ENCODE assay signal across 22 cellular contexts in genomic region chr3:12908136-12908730, GRCh38.
A peak's percentile ranks its signal among the peaks of the same experiment; 100 is the strongest.
DNase-seq lines count a peak whose midpoint lies in the region; ATAC-seq and TF ChIP-seq lines count a peak whose summit lies in the region.
"Had no signal": no experiment of that assay in that cellular context is flagged by ENCODE, and none has a peak within 500 bp of the region (broad histone marks: within the 10 kb centered on the region; RNA-seq: fewer than 3 reads in every experiment).

No MANE protein-coding gene starts in this region.

- H3K4me3 Mint-ChIP-seq in WTC11: no peak overlapping the region
- H3K4me3 Mint-ChIP-seq in endodermal cell: no peak overlapping the region
- no peak overlapping the region for H3K4me3 Mint-ChIP-seq in stimulated activated effector memory CD8-positive, alpha-beta T cell treated with anti-CD3 and anti-CD28 coated beads, Interleukin-12 subunit alpha, Interleukin-12 subunit beta, amount 100 ng/mL, for 72 hours
- H3K4me3 Mint-ChIP-seq: B cell, CD14-positive monocyte had no signal

- H3K27ac ChIP-seq in right cardiac atrium (ENCODE audit: low read length) (no peak overlapping the region), heart right ventricle (no peak overlapping the region), endodermal cell (ENCODE audit: low read depth, low read length) (peak overlapping the region; percentile 17)
- H3K27ac ChIP-seq: A549, Peyer's patch, SJCRH30 had no signal

- H3K9ac ChIP-seq in endodermal cell (ENCODE audit: extremely low read depth, low read length, poor library complexity, severe bottlenecking): no peak overlapping the region

- CTCF ChIA-PET in WTC11 (lab: Charles Lee): interaction anchor here (0.8 to 1.3 kb wide), 3 partner anchors 58 to 87 kb away, joined by 3 to 4 read pairs (median 3); no protein-coding TSS in a partner anchor

- POLR2A ChIA-PET in WTC11 (lab: Charles Lee): no interaction called here

- H3K27me3 Mint-ChIP-seq in WTC11 (ENCODE audit: low read depth) (no peaks in the 10 kb centered on the region), endodermal cell (ENCODE audit: insufficient read depth) (no peaks in the 10 kb centered on the region)
- H3K27me3 Mint-ChIP-seq: B cell had no signal

- H3K36me3 Mint-ChIP-seq in WTC11 (peaks cover 28% of the 10 kb centered on the region), endodermal cell (ENCODE audit: low read depth) (peaks cover 29% of the 10 kb centered on the region)
- peaks cover 89% of the 10 kb centered on the region for H3K36me3 Mint-ChIP-seq in stimulated activated effector memory CD8-positive, alpha-beta T cell treated with anti-CD3 and anti-CD28 coated beads, Interleukin-12 subunit alpha, Interleukin-12 subunit beta, amount 100 ng/mL, for 72 hours

- no peaks in the 10 kb centered on the region for H3K4me1 Mint-ChIP-seq in WTC11
- H3K4me1 Mint-ChIP-seq in endodermal cell: peaks cover 2% of the 10 kb centered on the region
- no peaks in the 10 kb centered on the region for H3K4me1 Mint-ChIP-seq in stimulated activated effector memory CD8-positive, alpha-beta T cell treated with anti-CD3 and anti-CD28 coated beads, Interleukin-12 subunit alpha, Interleukin-12 subunit beta, amount 100 ng/mL, for 72 hours

- no peaks in the 10 kb centered on the region for H3K27me3 ChIP-seq in right cardiac atrium (ENCODE audit: control insufficient read depth, insufficient read depth)
- no peaks in the 10 kb centered on the region for H3K27me3 ChIP-seq in heart right ventricle
- H3K27me3 ChIP-seq in endodermal cell (ENCODE audit: control insufficient read depth, insufficient read depth, low read length, poor library complexity, severe bottlenecking): no peaks in the 10 kb centered on the region
- H3K27me3 ChIP-seq: Peyer's patch, SJCRH30 had no signal

- H3K9me3 ChIP-seq in right cardiac atrium (ENCODE audit: control insufficient read depth, low read length) (no peaks in the 10 kb centered on the region), heart right ventricle (no peaks in the 10 kb centered on the region), endodermal cell (ENCODE audit: control insufficient read depth, low read length) (no peaks in the 10 kb centered on the region)
- H3K9me3 ChIP-seq: A549, Peyer's patch, SJCRH30 had no signal

- intact Hi-C loops in right cardiac atrium (cut with DNase I): no loop called here
- intact Hi-C loops in heart right ventricle (cut with DNase I): loop anchor here in 1 of 10 donors (5.0 kb wide), 1 partner anchor 74 kb away; no protein-coding TSS in a partner anchor

- DNase-seq in right cardiac atrium: peak in 2 of 3 donors; percentile 36 to 46
- DNase-seq in heart right ventricle: no peak
- DNase-seq in WTC11 (ENCODE audit: low spot score): no peak
- DNase-seq in endodermal cell: no peak
- DNase-seq in stimulated activated effector memory CD8-positive, alpha-beta T cell treated with anti-CD3 and anti-CD28 coated beads, Interleukin-12 subunit alpha, Interleukin-12 subunit beta, amount 100 ng/mL, for 72 hours (ENCODE audit: low spot score in 2 of 2): no peak
- no peak for DNase-seq in activated CD8-positive, alpha-beta memory T cell treated with anti-CD3 and anti-CD28 coated beads for 24 hours
- DNase-seq: EL, GF-D8, GOT3, IMR-90, Kasumi-1, NCI-H1694, NCI-H2081, NCI-H2171, NCI-H524 treated with DMSO at 0.1 percent for 48 hours, Peyer's patch, SJCRH30 had no signal

- H3K27ac Mint-ChIP-seq in WTC11: peak overlapping the region; percentile 32; the same call in 1 of the 2 replicates
- no peak overlapping the region for H3K27ac Mint-ChIP-seq in endodermal cell
- H3K27ac Mint-ChIP-seq in stimulated activated effector memory CD8-positive, alpha-beta T cell treated with anti-CD3 and anti-CD28 coated beads, Interleukin-12 subunit alpha, Interleukin-12 subunit beta, amount 100 ng/mL, for 72 hours: peak overlapping the region; percentile 75
- H3K27ac Mint-ChIP-seq: B cell had no signal

- ATAC-seq in right cardiac atrium (no peak), heart right ventricle (no peak), WTC11 (no peak), HG03108 (IDR thresholded peaks at IDR 0.05; ENCODE audit: unreplicated experiment) (no peak), HG02840 (IDR thresholded peaks at IDR 0.05; ENCODE audit: low FRiP score, unreplicated experiment) (no peak)
- ATAC-seq in stimulated activated effector memory CD8-positive, alpha-beta T cell treated with anti-CD3 and anti-CD28 coated beads, Interleukin-12 subunit alpha, Interleukin-12 subunit beta, amount 100 ng/mL, for 72 hours: no peak
- ATAC-seq: A549 had no signal

- 95% methylated on average over 28 of the region's 28 CpGs for WGBS in right cardiac atrium
- 95% methylated on average over 28 of the region's 28 CpGs for WGBS in heart right ventricle, 2 donors
- WGBS in endodermal cell (ENCODE audit: insufficient coverage in 1 of 2, insufficient read length in 1 of 2), 2 experiments: 94 to 96% methylated on average over 22 to 28 of the region's 28 CpGs

- no peak for TF ChIP-seq CTCF in heart right ventricle (IDR thresholded peaks at IDR 0.05)
- TF ChIP-seq CTCF in WTC11 (IDR thresholded peaks at IDR 0.05): no peak
- no peak for TF ChIP-seq CTCF in endodermal cell (conservative IDR thresholded peaks at IDR 0.05)

- H3K36me3 ChIP-seq in heart right ventricle: peaks cover 0 to 100% (median 58%) of the 10 kb centered on the region in 9 donors
- peaks cover 27% of the 10 kb centered on the region for H3K36me3 ChIP-seq in endodermal cell (ENCODE audit: control insufficient read depth, insufficient read depth, low read length)
- H3K36me3 ChIP-seq: SJCRH30 had no signal

- H3K9me3 Mint-ChIP-seq in WTC11 (no peaks in the 10 kb centered on the region), endodermal cell (no peaks in the 10 kb centered on the region)
- H3K9me3 Mint-ChIP-seq in stimulated activated effector memory CD8-positive, alpha-beta T cell treated with anti-CD3 and anti-CD28 coated beads, Interleukin-12 subunit alpha, Interleukin-12 subunit beta, amount 100 ng/mL, for 72 hours: no peaks in the 10 kb centered on the region
- H3K9me3 Mint-ChIP-seq: CD14-positive monocyte had no signal

- no peaks in the 10 kb centered on the region for H3K4me1 ChIP-seq in right cardiac atrium (ENCODE audit: control insufficient read depth, insufficient read depth, low read length)
- peaks cover 4 to 54% (median 30%) of the 10 kb centered on the region in 9 donors for H3K4me1 ChIP-seq in heart right ventricle
- peaks cover 4% of the 10 kb centered on the region for H3K4me1 ChIP-seq in endodermal cell (ENCODE audit: control insufficient read depth, insufficient read depth, low read length)
- H3K4me1 ChIP-seq: A549, Peyer's patch, SJCRH30 had no signal

- H3K4me3 ChIP-seq in right cardiac atrium (ENCODE audit: low read length) (no peak overlapping the region), heart right ventricle (no peak overlapping the region), endodermal cell (ENCODE audit: low read length) (no peak overlapping the region)
- H3K4me3 ChIP-seq: A549, Peyer's patch, SJCRH30 had no signal

TF ChIP-seq in WTC11, 78 proteins besides CTCF, POLR2A, EP300 and RAD21 (continues in another document):
- TF ChIP-seq CREB1 (CRISPR knock-in tag; IDR thresholded peaks at IDR 0.05) (no peak), PREB (CRISPR knock-in tag; IDR thresholded peaks at IDR 0.05; ENCODE audit: borderline replicate concordance) (no peak), NR1H2 (CRISPR knock-in tag; IDR thresholded peaks at IDR 0.05) (no peak), FOXJ3 (CRISPR knock-in tag; IDR thresholded peaks at IDR 0.05; ENCODE audit: borderline replicate concordance) (no peak), ZNF423 (CRISPR knock-in tag; IDR thresholded peaks at IDR 0.05) (no peak), RORB (CRISPR knock-in tag; IDR thresholded peaks at IDR 0.05) (no peak), OVOL2 (CRISPR knock-in tag; IDR thresholded peaks at IDR 0.05; ENCODE audit: borderline replicate concordance) (no peak), ZMAT4 (CRISPR knock-in tag; IDR thresholded peaks at IDR 0.05) (no peak), ATF2 (CRISPR knock-in tag; IDR thresholded peaks at IDR 0.05; ENCODE audit: borderline replicate concordance, low read depth) (no peak), TEAD1 (CRISPR knock-in tag; IDR thresholded peaks at IDR 0.05) (no peak), MYBL2 (CRISPR knock-in tag; IDR thresholded peaks at IDR 0.05) (no peak), ZBTB21 (CRISPR knock-in tag; IDR thresholded peaks at IDR 0.05; ENCODE audit: borderline replicate concordance) (no peak), TEAD4 (CRISPR knock-in tag; IDR thresholded peaks at IDR 0.05) (no peak), CBFB (CRISPR knock-in tag; IDR thresholded peaks at IDR 0.05; ENCODE audit: low read depth) (no peak)

Comparison
In these comparisons a context has a peak if more than half of its experiments do, and no peak if none do; other contexts are left out.
1. DNase-seq: peak in right cardiac atrium (2 of 3); none in heart right ventricle (0 of 2), WTC11 (single experiment), endodermal cell (single experiment), stimulated activated effector memory CD8-positive, alpha-beta T cell treated with anti-CD3 and anti-CD28 coated beads, Interleukin-12 subunit alpha, Interleukin-12 subunit beta, amount 100 ng/mL, for 72 hours (0 of 2) and activated CD8-positive, alpha-beta memory T cell treated with anti-CD3 and anti-CD28 coated beads for 24 hours (single experiment).